In genomic region chr7:3157541-3158287, GRCh38 we compare ENCODE assay signal across 18 cellular contexts.
A peak's percentile ranks its signal among the peaks of the same experiment; 100 is the strongest.
DNase-seq lines count a peak whose midpoint lies in the region; ATAC-seq, FAIRE-seq and TF ChIP-seq lines count a peak whose summit lies in the region.
"Had no signal": no experiment of that assay in that cellular context is flagged by ENCODE, and none has a peak within 500 bp of the region (broad histone marks: within the 10 kb centered on the region; RNA-seq: fewer than 3 reads in every experiment).

No MANE protein-coding gene starts in this region.

- H3K9me3 Mint-ChIP-seq in chondrocyte (ENCODE audit: low read depth) = peaks cover under 1% of the 10 kb centered on the region
- peaks cover 13% of the 10 kb centered on the region for H3K9me3 Mint-ChIP-seq in nephron
- H3K9me3 Mint-ChIP-seq: activated naive CD4-positive, alpha-beta T cell treated with anti-CD3 and anti-CD28 coated beads, Interleukin-2, amount 10 ng/mL, durations not matched to agents 7 days and 5 days; central memory CD8-positive, alpha-beta T cell had no signal

- TF ChIP-seq CTCF in chondrocyte (IDR thresholded peaks at IDR 0.05) (no peak), nephron (IDR thresholded peaks at IDR 0.05; ENCODE audit: unreplicated experiment in 3 of 3) (no peak), coronary artery (IDR thresholded peaks at IDR 0.05) (no peak)

- H3K27me3 Mint-ChIP-seq in chondrocyte (ENCODE audit: low read depth) = peaks cover 8% of the 10 kb centered on the region
- H3K27me3 Mint-ChIP-seq in nephron (ENCODE audit: low read depth) = peaks cover 19% of the 10 kb centered on the region

- FAIRE-seq in GM19239 (lab: Jason Lieb, UNC) = no peak

- H3K27ac ChIP-seq in coronary artery = no peak overlapping the region
- H3K27ac ChIP-seq: parathyroid adenoma had no signal

- H3K4me3 ChIP-seq in coronary artery = no peak overlapping the region
- H3K4me3 ChIP-seq: heart left ventricle had no signal

- H3K4me3 Mint-ChIP-seq in chondrocyte (ENCODE audit: unreplicated experiment) = no peak overlapping the region
- H3K4me3 Mint-ChIP-seq in nephron = peak overlapping the region in 2 of 3 experiments; percentile 11 to 76
- H3K4me3 Mint-ChIP-seq: activated naive CD4-positive, alpha-beta T cell treated with anti-CD3 and anti-CD28 coated beads, Interleukin-2, amount 10 ng/mL, durations not matched to agents 7 days and 5 days; central memory CD8-positive, alpha-beta T cell had no signal

- peak overlapping the region; percentile 43 for H3K27ac Mint-ChIP-seq in chondrocyte (ENCODE audit: unreplicated experiment)
- peak overlapping the region; percentile 22 to 47 (median 30) for H3K27ac Mint-ChIP-seq in nephron
- H3K27ac Mint-ChIP-seq: activated naive CD4-positive, alpha-beta T cell treated with anti-CD3 and anti-CD28 coated beads, Interleukin-2, amount 10 ng/mL, durations not matched to agents 7 days and 5 days had no signal

- DNase-seq in Daoy (ENCODE audit: low read depth) (peak; percentile 65), M059J (ENCODE audit: low read depth) (peak; percentile 65), chondrocyte (ENCODE audit: low spot score) (no peak), GM19239 (ENCODE audit: insufficient read length, low spot score) (no peak), coronary artery (ENCODE audit: low spot score) (no peak)
- DNase-seq: activated naive CD4-positive, alpha-beta T cell treated with anti-CD3 and anti-CD28 coated beads, Interleukin-2, amount 10 ng/mL, durations not matched to agents 7 days and 5 days; DND-41; heart left ventricle; KBM-7; NCI-H1417 treated with DMSO at 0.1 percent for 48 hours; NCI-H446 treated with DMSO at 0.1 percent for 48 hours; SK-N-SH had no signal

- H3K36me3 Mint-ChIP-seq in chondrocyte (ENCODE audit: low read depth) = no peaks in the 10 kb centered on the region
- H3K36me3 Mint-ChIP-seq in nephron (ENCODE audit: low read depth) = no peaks in the 10 kb centered on the region
- H3K36me3 Mint-ChIP-seq: activated naive CD4-positive, alpha-beta T cell treated with anti-CD3 and anti-CD28 coated beads, Interleukin-2, amount 10 ng/mL, durations not matched to agents 7 days and 5 days; CD14-positive monocyte had no signal

- ATAC-seq in HG03378 (IDR thresholded peaks at IDR 0.05; ENCODE audit: unreplicated experiment) (no peak), GM21360 (IDR thresholded peaks at IDR 0.05; ENCODE audit: unreplicated experiment) (no peak)

- peaks cover 9% of the 10 kb centered on the region for H3K4me1 Mint-ChIP-seq in chondrocyte (ENCODE audit: low read depth)
- peaks cover 12% of the 10 kb centered on the region for H3K4me1 Mint-ChIP-seq in nephron

Comparison
In these comparisons a context has a peak if more than half of its experiments do, and no peak if none do; other contexts are left out.
1. DNase-seq: peak in Daoy (single experiment) and M059J (single experiment); none in chondrocyte (single experiment), GM19239 (single experiment) and coronary artery (single experiment).